18 cellular contexts compared by ENCODE assay signal in the genomic region with DNA sequence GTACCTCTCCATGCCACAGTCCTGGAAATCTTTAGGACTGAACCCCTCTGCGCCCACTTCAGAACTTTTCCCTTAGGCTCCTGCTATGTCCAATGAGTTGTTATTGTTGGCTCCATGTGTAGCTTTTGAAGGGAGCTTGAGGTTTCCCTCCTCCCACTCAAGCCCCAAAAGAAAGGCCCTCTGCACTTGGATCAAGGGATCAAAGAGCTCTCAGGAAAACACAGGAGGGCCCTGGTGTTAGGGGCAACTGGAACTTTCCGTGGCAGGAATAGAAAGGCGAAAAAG.
DNase-seq lines count a peak whose midpoint lies in the region; ATAC-seq and TF ChIP-seq lines count a peak whose summit lies in the region.
"Had no signal": no experiment of that assay in that cellular context is flagged by ENCODE, and none has a peak within 500 bp of the region (broad histone marks: within the 10 kb centered on the region; RNA-seq: fewer than 3 reads in every experiment).

No MANE protein-coding gene starts in this region.

- H3K27me3 ChIP-seq in Peyer's patch: no peaks in the 10 kb centered on the region
- no peaks in the 10 kb centered on the region for H3K27me3 ChIP-seq in right atrium auricular region

- TF ChIP-seq POLR2A in Peyer's patch (IDR thresholded peaks at IDR 0.05): no peak

- no peak for TF ChIP-seq CTCF in Peyer's patch (IDR thresholded peaks at IDR 0.05)
- no peak for TF ChIP-seq CTCF in choroid plexus epithelial cell (conservative IDR thresholded peaks at IDR 0.05; ENCODE audit: low read depth, low read length)
- TF ChIP-seq CTCF in right atrium auricular region (IDR thresholded peaks at IDR 0.05): no peak

- peak overlapping the region; percentile 6 to 35 (median 19) for H3K27ac ChIP-seq in Peyer's patch
- peak overlapping the region; percentile 55 to 75 for H3K27ac ChIP-seq in right atrium auricular region
- H3K27ac ChIP-seq in skin epidermis: peak overlapping the region in 12 of 21 experiments; percentile 0 to 71 (median 36)
- H3K27ac ChIP-seq: C4-2B had no signal

- H3K4me3 ChIP-seq in Peyer's patch (no peak overlapping the region), choroid plexus epithelial cell (ENCODE audit: low read depth, low read length) (no peak overlapping the region), right atrium auricular region (no peak overlapping the region), skin epidermis (no peak overlapping the region)
- H3K4me3 ChIP-seq: GM23338 had no signal

- DNase-seq in Peyer's patch (no peak), choroid plexus epithelial cell (ENCODE audit: low read depth) (peak; percentile 42), right atrium auricular region (ENCODE audit: low spot score) (no peak), NCI-H524 (lab: John Stamatoyannopoulos, UW) (no peak), SW480 (ENCODE audit: low spot score) (no peak)
- DNase-seq: hypothalamus, NCI-H2081 treated with DMSO at 0.1 percent for 48 hours, NCI-H526, occipital lobe, small intestine, trophoblast cell had no signal

- H3K9me3 ChIP-seq in Peyer's patch (no peaks in the 10 kb centered on the region), right atrium auricular region (no peaks in the 10 kb centered on the region)

- ATAC-seq in GM18861 (IDR thresholded peaks at IDR 0.05; ENCODE audit: unreplicated experiment) (no peak), GM18870 (IDR thresholded peaks at IDR 0.05; ENCODE audit: unreplicated experiment) (no peak)
- ATAC-seq: activated CD4-positive, CD25-positive, alpha-beta regulatory T cell treated with anti-CD3 and anti-CD28 coated beads, Interleukin-2, amount 50 U/mL, for 24 hours; activated T-helper 17 cell treated with anti-CD3 and anti-CD28 coated beads, Interleukin-2, amount 50 U/mL, for 72 hours; GM23338 had no signal

- no peaks in the 10 kb centered on the region for H3K4me1 ChIP-seq in Peyer's patch
- peaks cover 0 to 46% of the 10 kb centered on the region in 2 donors for H3K4me1 ChIP-seq in right atrium auricular region

- no peaks in the 10 kb centered on the region for H3K36me3 ChIP-seq in Peyer's patch
- no peaks in the 10 kb centered on the region for H3K36me3 ChIP-seq in right atrium auricular region
